Comparison of ENCODE assay signal across 11 cellular contexts in the genomic region with DNA sequence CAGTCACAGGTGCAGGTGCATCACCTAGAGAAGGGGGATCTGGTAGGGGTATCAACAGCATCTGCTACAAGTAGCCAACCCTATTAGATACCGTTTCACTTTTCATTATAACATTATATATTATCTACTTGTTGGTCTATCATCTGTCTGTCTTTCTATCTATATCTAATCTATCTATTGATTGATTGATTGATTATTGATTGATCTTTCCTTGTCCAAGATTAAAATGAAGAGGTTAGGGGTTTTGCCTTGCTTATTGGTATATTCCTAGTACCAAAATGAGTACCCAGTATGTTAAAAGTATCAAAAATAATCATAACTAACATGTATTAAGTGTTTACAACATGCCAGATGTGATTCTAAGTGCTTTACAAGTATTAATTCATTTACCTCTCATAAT.
"Had no signal": no experiment of that assay in that cellular context is flagged by ENCODE, and none has a peak within 500 bp of the region (broad histone marks: within the 10 kb centered on the region; RNA-seq: fewer than 3 reads in every experiment).

No MANE protein-coding gene starts in this region.

- DNase-seq: GM23248, GOT3, H7, H9, HCEC 1CT, HFFc6 had no signal

- H3K9me3 ChIP-seq: HAP-1 had no signal

- H3K9ac ChIP-seq: GM23248 had no signal

- H3K4me2 ChIP-seq: GM23338 had no signal

- H3K36me3 ChIP-seq: HAP-1 had no signal

- FAIRE-seq: H1, H54 had no signal

- ATAC-seq: GM23338, HCT116 had no signal

- H3K27ac ChIP-seq: GM23248 had no signal

- H3K4me1 ChIP-seq: HAP-1 had no signal

- H2AFZ ChIP-seq: GM23248, GM23338 had no signal

- H3K4me3 ChIP-seq: GM23248, GM23338, HAP-1 had no signal
